12 cellular contexts compared by ENCODE assay signal in the genomic region with DNA sequence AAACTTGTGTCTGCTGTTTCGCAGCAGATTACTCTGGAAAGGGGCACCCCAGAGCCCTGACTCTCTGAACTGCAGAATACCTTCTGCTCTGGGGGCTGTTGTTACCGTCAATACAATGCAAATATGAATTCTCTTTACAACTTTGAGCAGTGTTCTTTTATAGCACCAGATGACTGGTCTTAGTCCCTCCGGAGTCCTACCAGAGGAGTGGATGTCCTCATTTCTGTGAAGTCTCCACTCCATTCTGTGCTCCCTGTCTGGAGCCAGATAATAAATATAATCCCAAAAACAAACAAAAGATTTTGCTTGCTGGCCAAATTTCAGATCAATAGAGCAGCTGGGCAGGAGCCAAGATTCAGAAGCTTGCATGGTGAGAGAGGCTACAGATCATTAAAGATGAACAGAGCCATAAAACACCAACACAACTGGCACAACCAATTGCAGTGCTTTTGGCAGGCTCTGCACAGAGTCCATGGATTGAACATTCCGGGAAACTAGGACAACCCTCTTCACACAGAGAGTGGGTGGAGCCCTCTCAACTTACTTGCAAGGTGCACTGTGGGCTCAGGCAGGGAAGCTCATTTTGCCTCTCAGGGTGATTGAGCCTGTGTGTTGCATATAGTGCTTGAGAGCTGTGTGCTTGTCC.
DNase-seq lines count a peak whose midpoint lies in the region; ATAC-seq, FAIRE-seq and TF ChIP-seq lines count a peak whose summit lies in the region.
"Had no signal": no experiment of that assay in that cellular context is flagged by ENCODE, and none has a peak within 500 bp of the region (broad histone marks: within the 10 kb centered on the region; RNA-seq: fewer than 3 reads in every experiment).

No MANE protein-coding gene starts in this region.

- H3K27ac ChIP-seq in pancreas (no peak overlapping the region), ovary (no peak overlapping the region)

- no peak for TF ChIP-seq POLR2A in ovary (IDR thresholded peaks at IDR 0.05)

- DNase-seq in ELF-1 (ENCODE audit: low read depth, low spot score) (peak; percentile 2), NCI-H1930 (lab: John Stamatoyannopoulos, UW) (peak; percentile 14 to 28), SHP77 treated with DMSO at 0.1 percent for 48 hours (lab: John Stamatoyannopoulos, UW) (peak; percentile 93), pancreas (peak; percentile 16 to 75 (median 48)), ovary (no peak), A172 (ENCODE audit: low spot score) (no peak)
- no peak for DNase-seq in activated CD4-positive, alpha-beta T cell treated with anti-CD3 and anti-CD28 coated beads, Interleukin-2, amount 50 U/mL, for 1 hour
- DNase-seq: activated CD4-positive, alpha-beta T cell treated with anti-CD3 and anti-CD28 coated beads, Interleukin-2, amount 50 U/mL, for 48 hours; NCI-H524 treated with DMSO at 0.1 percent for 48 hours had no signal

- FAIRE-seq in pancreas (lab: Jason Lieb, UNC) = no peak

- peaks cover 0 to 10% (median 0%) of the 10 kb centered on the region in 3 donors for H3K4me1 ChIP-seq in pancreas
- no peaks in the 10 kb centered on the region for H3K4me1 ChIP-seq in ovary (ENCODE audit: insufficient read depth)

- H3K36me3 ChIP-seq in pancreas (no peaks in the 10 kb centered on the region), ovary (no peaks in the 10 kb centered on the region)

- ATAC-seq in pancreas (peak; percentile 85 to 94 (median 92)), GM21526 (IDR thresholded peaks at IDR 0.05; ENCODE audit: low FRiP score, unreplicated experiment) (no peak)
- ATAC-seq: activated naive CD4-positive, alpha-beta T cell treated with anti-CD3 and anti-CD28 coated beads, Interleukin-2, amount 50 U/mL, for 72 hours; stimulated activated effector memory CD8-positive, alpha-beta T cell treated with anti-CD3 and anti-CD28 coated beads, Interleukin-12 subunit alpha, Interleukin-12 subunit beta, amount 100 ng/mL, for 72 hours had no signal

- 26 to 28% methylated on average over 4 of the region's 4 CpGs for WGBS in pancreas, 2 donors
- WGBS in ovary, 3 donors = 43 to 53% (median 44%) methylated on average over 4 of the region's 4 CpGs

- H3K9me3 ChIP-seq in pancreas (no peaks in the 10 kb centered on the region), ovary (no peaks in the 10 kb centered on the region)

- no peak overlapping the region for H3K4me3 ChIP-seq in pancreas
- no peak overlapping the region for H3K4me3 ChIP-seq in ovary

- no peak for TF ChIP-seq CTCF in pancreas (IDR thresholded peaks at IDR 0.05)
- no peak for TF ChIP-seq CTCF in ovary (IDR thresholded peaks at IDR 0.05)

- intact Hi-C loops in pancreas (cut with DNase I) = no loop called here
- intact Hi-C loops in ovary (cut with DNase I) = no loop called here

- TF ChIP-seq EP300 in ovary (IDR thresholded peaks at IDR 0.05) = no peak

- peaks cover 0 to 4% (median 0%) of the 10 kb centered on the region in 4 donors for H3K27me3 ChIP-seq in pancreas
- H3K27me3 ChIP-seq in ovary = no peaks in the 10 kb centered on the region

Comparison
In these comparisons a context has a peak if more than half of its experiments do, and no peak if none do; other contexts are left out.
1. DNase-seq: peak in ELF-1 (single experiment), NCI-H1930 (2 of 2), SHP77 treated with DMSO at 0.1 percent for 48 hours (single experiment) and pancreas (6 of 6); none in activated CD4-positive, alpha-beta T cell treated with anti-CD3 and anti-CD28 coated beads, Interleukin-2, amount 50 U/mL, for 1 hour (single experiment), ovary (0 of 5) and A172 (single experiment).